Comparison of ENCODE assay signal across 8 cellular contexts in genomic region chr12:56359851-56360767, GRCh38. TPM values are rescaled to one million over a fixed set of nuclear protein-coding genes. Genes with fewer than 3 reads are reported as not detected.
DNase-seq lines count a peak whose midpoint lies in the region; ATAC-seq, FAIRE-seq and TF ChIP-seq lines count a peak whose summit lies in the region.

TSS of gene STAT2 (minus strand) at chr12:56360107. CDS start at chr12:56356571, 3,536 bp downstream.

- H3K4me2 ChIP-seq in IMR-90 (ENCODE audit: low read depth, low read length) = peak within 1 kb of the TSS; percentile 88
- peak within 1 kb of the TSS; percentile 98 for H3K4me2 ChIP-seq in endothelial cell of umbilical vein (ENCODE audit: insufficient read depth, low read length)

- 0% methylated on average over 19 of the region's 54 CpGs; no CpG with 5 or more reads in 1 of the 2 experiments for WGBS in IMR-90 (ENCODE audit: extremely low coverage in 2 of 2, insufficient read length in 1 of 2), 2 experiments

- H2BK20ac ChIP-seq in IMR-90 (ENCODE audit: low read depth, low read length) = peak within 1 kb of the TSS; percentile 23; the same call in 1 of the 2 replicates

- H3K4me1 ChIP-seq in IMR-90 (ENCODE audit: control insufficient read depth, insufficient read depth, low read length) (no peaks in the 10 kb centered on the region), endothelial cell of umbilical vein (ENCODE audit: control insufficient read depth, extremely low read depth, insufficient read depth, low read length) (peaks cover 14% of the 10 kb centered on the region)

- peaks cover 10% of the 10 kb centered on the region for H3K79me2 ChIP-seq in endothelial cell of umbilical vein (ENCODE audit: control insufficient read depth, insufficient read depth, low read length)

- H3K4me3 ChIP-seq in IMR-90 (ENCODE audit: insufficient read depth, low read depth, low read length) (peak within 1 kb of the TSS; percentile 62), endothelial cell of umbilical vein (replicated peaks in 1 of 3; ENCODE audit: insufficient read depth in 1 of 3, low read depth in 1 of 3, low read length in 3 of 3) (peak within 1 kb of the TSS; percentile 59 to 92 (median 74))

- peak within 1 kb of the TSS; percentile 53 for H4K5ac ChIP-seq in IMR-90 (ENCODE audit: low read depth, low read length)

- FAIRE-seq in endothelial cell of umbilical vein (lab: Jason Lieb, UNC) = peak; percentile 100

- H3K9ac ChIP-seq in IMR-90 (ENCODE audit: low read depth, low read length) (peak within 1 kb of the TSS; percentile 93), endothelial cell of umbilical vein (replicated peaks; ENCODE audit: extremely low read depth, insufficient read depth, low read length) (peak within 1 kb of the TSS; percentile 84)

- H3K56ac ChIP-seq in IMR-90 (ENCODE audit: extremely low read depth, insufficient read depth, low read length) = peak within 1 kb of the TSS; percentile 94

- ATAC-seq in GM21528 (IDR thresholded peaks at IDR 0.05; ENCODE audit: low FRiP score, unreplicated experiment) (peak; percentile 95), IMR-90 (ENCODE audit: low read depth) (peak; percentile 97)

- in situ Hi-C loops in IMR-90 (cut with MboI; ENCODE audit: low sequenced_read_pairs) = loop anchor here (10.0 kb wide), 1 partner anchor 105 kb away; the partner anchor contains the start of gene SPRYD4

- H2BK15ac ChIP-seq in IMR-90 (ENCODE audit: low read depth, low read length) = peak within 1 kb of the TSS; percentile 62; the same call in 1 of the 3 replicates

- DNase-seq in DMS 273 (lab: John Stamatoyannopoulos, UW; ENCODE audit: unreplicated experiment) (peak; percentile 99), IMR-90 (peak; percentile 100), OCI-M1 (lab: John Stamatoyannopoulos, UW) (peak; percentile 100), activated T-cell treated with anti-CD3 and anti-CD28 coated beads for 24 hours (ENCODE audit: low read depth) (peak; percentile 99), endothelial cell of umbilical vein (ENCODE audit: low read depth, low spot score) (peak; percentile 100), midbrain (lab: John Stamatoyannopoulos, UW) (peak; percentile 99)
- peak; percentile 98 to 99 for DNase-seq in stimulated activated CD8-positive, alpha-beta memory T cell treated with anti-CD3 and anti-CD28 coated beads, Interleukin-2, amount 100 ng/mL, for 1 hour (ENCODE audit: low read depth in 2 of 2)

- intact Hi-C loops in IMR-90 (cut with micrococcal nuclease) (loop anchor here (1.0 kb wide), 1 partner anchor 104 kb away; no protein-coding TSS in a partner anchor), endothelial cell of umbilical vein (cut with micrococcal nuclease) (loop anchor here (1.0 to 5.0 kb wide), 5 partner anchors 26 to 108 kb away; partner anchors contain the start of genes SPRYD4 and TIMELESS)

- peak; percentile 65; the same call in 1 of the 2 replicates for TF ChIP-seq POLR2A in IMR-90 (IDR thresholded peaks at IDR 0.05; ENCODE audit: low read depth, low read length)
- peak; percentile 80 for TF ChIP-seq POLR2A in endothelial cell of umbilical vein (IDR thresholded peaks at IDR 0.05; ENCODE audit: low read depth, low read length)

- peak within 1 kb of the TSS; percentile 42 to 98 for H4K8ac ChIP-seq in IMR-90 (ENCODE audit: low read depth in 2 of 2, low read length in 2 of 2)

- peak within 1 kb of the TSS; percentile 83 for H2BK5ac ChIP-seq in IMR-90 (ENCODE audit: low read depth, low read length, poor library complexity, severe bottlenecking)

- H3K9me3 ChIP-seq in IMR-90 (ENCODE audit: control insufficient read depth, insufficient read depth, low read length) (no peaks in the 10 kb centered on the region), endothelial cell of umbilical vein (replicated peaks; ENCODE audit: control insufficient read depth, insufficient read depth, low read length) (no peaks in the 10 kb centered on the region)

- POLR2A ChIA-PET in IMR-90 (lab: Charles Lee; ENCODE audit: unreplicated experiment) = interaction anchor here (0.5 to 1.3 kb wide), 3 partner anchors 44 to 1234 kb away, joined by 3 read pairs; partner anchors contain the start of gene TIMELESS
- POLR2A ChIA-PET in endothelial cell of umbilical vein (lab: Charles Lee) = interaction anchor here (0.5 to 1.7 kb wide), 8 partner anchors 12 to 170 kb away, joined by 3 to 8 read pairs (median 4); partner anchors contain the start of genes CNPY2 and PAN2

- peak within 1 kb of the TSS; percentile 92 for H2AFZ ChIP-seq in IMR-90 (replicated peaks; ENCODE audit: low read length, poor library complexity)
- H2AFZ ChIP-seq in endothelial cell of umbilical vein (ENCODE audit: low read depth, low read length) = peak within 1 kb of the TSS; percentile 72

- H3K4ac ChIP-seq in IMR-90 (ENCODE audit: low read depth, low read length) = peak within 1 kb of the TSS; percentile 94

- no peak for TF ChIP-seq CTCF in IMR-90 (conservative IDR thresholded peaks at IDR 0.05; ENCODE audit: low read depth, low read length)
- TF ChIP-seq CTCF in endothelial cell of umbilical vein (IDR thresholded peaks at IDR 0.05; ENCODE audit: extremely low read depth in 1 of 2, insufficient read depth in 1 of 2, low read depth in 1 of 2, low read length in 2 of 2) = no peak

- no TSS peak for BruUV-seq in IMR-90 (replicated peaks; lab: Mats Ljungman, UMichigan)
- no TSS peak for BruUV-seq in endothelial cell of umbilical vein (replicated peaks; lab: Mats Ljungman, UMichigan)

- dilution Hi-C loops in IMR-90 (cut with HindIII; ENCODE audit: low sequenced_read_pairs, unreplicated experiment) = no loop called here
- dilution Hi-C loops in endothelial cell of umbilical vein (cut with MboI; ENCODE audit: extremely low pct_ligation_motif_present, low sequenced_read_pairs) = no loop called here

- H3K14ac ChIP-seq in IMR-90 (replicated peaks; ENCODE audit: low read depth, low read length) = peak within 1 kb of the TSS; percentile 96

- peak within 1 kb of the TSS; percentile 48 for H2BK120ac ChIP-seq in IMR-90 (ENCODE audit: low read depth, low read length)

- no peak for TF ChIP-seq RAD21 in IMR-90 (IDR thresholded peaks at IDR 0.05; ENCODE audit: low read length)

- peak within 1 kb of the TSS; percentile 85 for H3K27ac ChIP-seq in IMR-90 (ENCODE audit: insufficient read depth, low read length)
- H3K27ac ChIP-seq in endothelial cell of umbilical vein (ENCODE audit: insufficient read depth, low read depth, low read length) = peak within 1 kb of the TSS; percentile 73

- peak within 1 kb of the TSS; percentile 97 for H2AK9ac ChIP-seq in IMR-90 (replicated peaks; ENCODE audit: low read depth, low read length, poor library complexity)

- peak within 1 kb of the TSS; percentile 77 for H3K18ac ChIP-seq in IMR-90 (ENCODE audit: low read depth, low read length)

- H3K27me3 ChIP-seq in IMR-90 (ENCODE audit: control insufficient read depth, insufficient read depth, low read length) (no peaks in the 10 kb centered on the region), endothelial cell of umbilical vein (ENCODE audit: control insufficient read depth in 2 of 2, insufficient read depth in 2 of 2, low read length in 2 of 2) (no peaks in the 10 kb centered on the region)

- H4K91ac ChIP-seq in IMR-90 (ENCODE audit: insufficient read depth, low read depth, low read length) = peak within 1 kb of the TSS; percentile 80

- peak within 1 kb of the TSS; percentile 97 for H3K23ac ChIP-seq in IMR-90 (ENCODE audit: low read depth, low read length)

- peaks cover 24% of the 10 kb centered on the region; the same call in 1 of the 2 replicates for H4K20me1 ChIP-seq in IMR-90 (ENCODE audit: insufficient read depth, low read length)
- no peaks in the 10 kb centered on the region for H4K20me1 ChIP-seq in endothelial cell of umbilical vein (replicated peaks; ENCODE audit: control insufficient read depth, extremely low read depth, insufficient read depth, low read length)

- CTCF ChIA-PET in IMR-90 (lab: Yijun Ruan, JAX) (interaction anchor here (0.8 to 1.4 kb wide), 3 partner anchors 17 to 65 kb away, joined by 3 to 4 read pairs (median 4); no protein-coding TSS in a partner anchor), endothelial cell of umbilical vein (lab: Charles Lee) (interaction anchor here (0.6 to 2.9 kb wide), 21 partner anchors 9 to 154 kb away, joined by 3 to 38 read pairs (median 4); partner anchors contain the start of genes CNPY2, PAN2 and TIMELESS)

- H3K79me1 ChIP-seq in IMR-90 (ENCODE audit: low read depth in 1 of 2, low read length in 2 of 2) = peaks cover 14 to 42% of the 10 kb centered on the region in 2 experiments

- H3K36me3 ChIP-seq in IMR-90 (ENCODE audit: control insufficient read depth, insufficient read depth, low read length) (peaks cover 15% of the 10 kb centered on the region), endothelial cell of umbilical vein (ENCODE audit: control insufficient read depth in 2 of 2, extremely low read depth in 1 of 2, insufficient read depth in 2 of 2, low read length in 2 of 2) (peaks cover 5 to 10% of the 10 kb centered on the region in 2 experiments)

- peak within 1 kb of the TSS; percentile 86 for H2AK5ac ChIP-seq in IMR-90 (ENCODE audit: low read depth, low read length)

- H3K9me1 ChIP-seq in IMR-90 (ENCODE audit: insufficient read depth, low read length) = peaks cover 8% of the 10 kb centered on the region; the same call in 1 of the 2 replicates
- no peaks in the 10 kb centered on the region for H3K9me1 ChIP-seq in endothelial cell of umbilical vein (replicated peaks; ENCODE audit: control insufficient read depth, extremely low read depth, insufficient read depth, low read length)

TF ChIP-seq in IMR-90, 13 proteins besides CTCF, POLR2A, EP300 and RAD21 (continues in another document):
- TF ChIP-seq CEBPB (IDR thresholded peaks at IDR 0.05; ENCODE audit: low read depth, low read length) (no peak), SMC3 (IDR thresholded peaks at IDR 0.05; ENCODE audit: low read depth, low read length) (no peak), BHLHE40 (IDR thresholded peaks at IDR 0.05; ENCODE audit: low read depth, low read length) (peak; percentile 86)

TF ChIP-seq in endothelial cell of umbilical vein, 7 proteins besides CTCF, POLR2A, EP300 and RAD21:
- TF ChIP-seq FOS (IDR thresholded peaks at IDR 0.05; ENCODE audit: borderline replicate concordance, insufficient read depth, low read length) (no peak), POLR2AphosphoS5 (IDR thresholded peaks at IDR 0.05; ENCODE audit: insufficient read depth, low read depth, low read length) (peak; percentile 52)

RNA-seq across cellular contexts. Expression of gene STAT2, which starts in this region (rescaled TPM):
- total RNA-seq in IMR-90 (2012; rRNA removed) = 125 and 182 TPM in 2 replicates
- 63.9 and 99.3 TPM in 2 replicates for polyA plus RNA-seq in IMR-90 (2012; rRNA removed)
- 38.2 and 47.6 TPM in 2 replicates for polyA plus RNA-seq in IMR-90 (2012; cell fraction: cytosol; rRNA removed)
- polyA plus RNA-seq in IMR-90 (2012; cell fraction: nucleus; rRNA removed; ENCODE audit: low replicate concordance) = 266 and 434 TPM in 2 replicates
- total RNA-seq in endothelial cell of umbilical vein = 66.5 and 74.8 TPM in 2 replicates
- 58.5 and 62.8 TPM in 2 replicates for polyA plus RNA-seq in endothelial cell of umbilical vein
- 33.0 and 34.0 TPM in 2 replicates for polyA plus RNA-seq in endothelial cell of umbilical vein (2011; cell fraction: cytosol; rRNA removed)
- polyA plus RNA-seq in endothelial cell of umbilical vein (2011; cell fraction: nucleus; rRNA removed) = 228 and 244 TPM in 2 replicates
- polyA plus RNA-seq in endothelial cell of umbilical vein (2012) = 50.1 and 57.4 TPM in 2 replicates
- 97.4 and 126 TPM in 2 replicates for polyA minus RNA-seq in endothelial cell of umbilical vein
- 21.1 TPM for polyA minus RNA-seq in endothelial cell of umbilical vein (2011; cell fraction: cytosol; rRNA and poly(A)+ RNA removed)
- 69.8 and 97.6 TPM in 2 replicates for polyA minus RNA-seq in endothelial cell of umbilical vein (2011; cell fraction: nucleus; rRNA and poly(A)+ RNA removed)

Comparison
In these comparisons a context has a peak if more than half of its experiments do, and no peak if none do; other contexts are left out.
1. Peak in every context shown above with its lines: DNase-seq, ATAC-seq, H3K4me3 ChIP-seq and H3K27ac ChIP-seq.